ENCODE assay signal across 24 cellular contexts in the genomic region with DNA sequence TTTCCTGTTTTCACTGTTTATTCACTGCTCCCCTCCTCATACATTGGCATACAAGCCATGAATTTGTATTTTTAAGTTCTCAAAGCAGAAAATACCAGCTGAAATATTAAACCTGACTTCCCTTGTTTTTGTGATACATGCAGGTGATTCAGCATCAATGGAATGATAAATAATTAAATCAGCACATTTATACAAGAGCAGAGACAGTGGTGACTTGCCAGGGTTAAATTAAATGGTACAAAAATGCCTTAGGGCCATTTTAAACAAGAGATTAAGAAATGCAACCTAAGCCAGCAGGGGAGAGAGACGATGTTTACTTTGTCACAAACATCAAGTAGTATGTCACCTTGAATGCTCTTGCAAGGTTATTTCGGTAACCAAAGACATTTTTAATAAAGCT.
DNase-seq lines count a peak whose midpoint lies in the region; ATAC-seq and TF ChIP-seq lines count a peak whose summit lies in the region.
"Had no signal": no experiment of that assay in that cellular context is flagged by ENCODE, and none has a peak within 500 bp of the region (broad histone marks: within the 10 kb centered on the region; RNA-seq: fewer than 3 reads in every experiment).

No MANE protein-coding gene starts in this region.

- H3K4me3 Mint-ChIP-seq in activated CD4-positive, alpha-beta memory T cell treated with anti-CD3 and anti-CD28 coated beads for 36 hours: no peak overlapping the region
- H3K4me3 Mint-ChIP-seq: activated CD4-positive, alpha-beta T cell treated with anti-CD3 and anti-CD28 coated beads, Interleukin-2, amount 10 ng/mL, durations not matched to agents 24 days and 14 days; activated CD8-positive, alpha-beta memory T cell treated with anti-CD3 and anti-CD28 coated beads, Interleukin-2, amount 10 ng/mL, durations not matched to agents 7 days and 5 days; neural crest cell; T-helper 2 cell treated with Interferon-gamma antibody and Interleukin-4, amounts not matched to agents 5 μg/mL and 100 μg/mL, for 36 hours had no signal

- H3K4me3 ChIP-seq in HEK293 (ENCODE audit: low read depth, low read length): no peak overlapping the region
- no peak overlapping the region for H3K4me3 ChIP-seq in fibroblast of villous mesenchyme (ENCODE audit: low read depth, low read length)
- H3K4me3 ChIP-seq: lung had no signal

- H3K36me3 ChIP-seq in HEK293 (ENCODE audit: control insufficient read depth in 2 of 2, insufficient read depth in 1 of 2, low read length in 2 of 2): no peaks in the 10 kb centered on the region

- no peak for ATAC-seq in GM21381 (IDR thresholded peaks at IDR 0.05; ENCODE audit: unreplicated experiment)
- ATAC-seq: activated CD8-positive, alpha-beta memory T cell treated with anti-CD3 and anti-CD28 coated beads, Interleukin-2, amount 10 ng/mL, durations not matched to agents 7 days and 5 days; right cardiac atrium had no signal

- in situ Hi-C loops in GM13977 (cut with MboI; ENCODE audit: low pct_unique_long_range_greater_than_20kb, low sequenced_read_pairs, unreplicated experiment): no loop called here

- H3K27ac Mint-ChIP-seq in activated CD4-positive, alpha-beta memory T cell treated with anti-CD3 and anti-CD28 coated beads for 36 hours: no peak overlapping the region
- H3K27ac Mint-ChIP-seq: activated CD4-positive, alpha-beta T cell treated with anti-CD3 and anti-CD28 coated beads, Interleukin-2, amount 10 ng/mL, durations not matched to agents 24 days and 14 days; activated CD8-positive, alpha-beta memory T cell treated with anti-CD3 and anti-CD28 coated beads, Interleukin-2, amount 10 ng/mL, durations not matched to agents 7 days and 5 days; T-helper 2 cell treated with Interferon-gamma antibody and Interleukin-4, amounts not matched to agents 5 μg/mL and 100 μg/mL, for 36 hours had no signal

- no peaks in the 10 kb centered on the region for H3K4me1 ChIP-seq in HEK293 (ENCODE audit: control insufficient read depth, insufficient read depth, low read length)

- no peak overlapping the region for H3K27ac ChIP-seq in HEK293 (ENCODE audit: extremely low read depth, low read depth, low read length)
- H3K27ac ChIP-seq in RWPE1: no peak overlapping the region

- peak; percentile 10 for DNase-seq in AG08396 (ENCODE audit: low spot score)
- peak; percentile 53 for DNase-seq in RWPE1 (ENCODE audit: low spot score)
- peak; percentile 41 for DNase-seq in fibroblast of villous mesenchyme (ENCODE audit: low read depth)
- no peak for DNase-seq in GM13977 (ENCODE audit: low spot score)
- DNase-seq in activated CD4-positive, alpha-beta memory T cell treated with anti-CD3 and anti-CD28 coated beads for 36 hours: no peak
- DNase-seq in mesenteric fat pad (ENCODE audit: low spot score): no peak
- DNase-seq: activated CD4-positive, alpha-beta T cell treated with anti-CD3 and anti-CD28 coated beads, Interleukin-2, amount 10 ng/mL, durations not matched to agents 24 days and 14 days; activated CD8-positive, alpha-beta memory T cell treated with anti-CD3 and anti-CD28 coated beads, Interleukin-2, amount 10 ng/mL, durations not matched to agents 7 days and 5 days; activated naive CD4-positive, alpha-beta T cell treated with Interleukin-2 at 50 U/mL for 16 hours; C1 segment of cervical spinal cord; COR-L47; DMS79 treated with DMSO at 0.1 percent for 48 hours; effector CD4-positive, alpha-beta T cell; head of caudate nucleus; NCI-H1092 treated with DMSO at 0.1 percent for 48 hours; NCI-H1930; NCI-H774; right cardiac atrium; trophoblast cell had no signal

- no peaks in the 10 kb centered on the region for H3K9me3 ChIP-seq in HEK293 (ENCODE audit: control insufficient read depth, insufficient read depth, low read depth, low read length)

- POLR2A ChIA-PET in HEK293 (lab: Yijun Ruan, JAX) (no interaction called here), RWPE1 (lab: Yijun Ruan, JAX; ENCODE audit: low non-redundant PET) (no interaction called here)
- POLR2A ChIA-PET in activated CD4-positive, alpha-beta memory T cell treated with anti-CD3 and anti-CD28 coated beads for 36 hours (lab: Charles Lee): no interaction called here

- intact Hi-C loops in activated CD4-positive, alpha-beta memory T cell treated with anti-CD3 and anti-CD28 coated beads for 36 hours (cut with micrococcal nuclease): no loop called here

- H3K4me1 Mint-ChIP-seq in activated CD4-positive, alpha-beta memory T cell treated with anti-CD3 and anti-CD28 coated beads for 36 hours (ENCODE audit: low read depth): no peaks in the 10 kb centered on the region
- H3K4me1 Mint-ChIP-seq: activated CD4-positive, alpha-beta T cell treated with anti-CD3 and anti-CD28 coated beads, Interleukin-2, amount 10 ng/mL, durations not matched to agents 24 days and 14 days; activated CD8-positive, alpha-beta memory T cell treated with anti-CD3 and anti-CD28 coated beads, Interleukin-2, amount 10 ng/mL, durations not matched to agents 7 days and 5 days; neural crest cell had no signal

- TF ChIP-seq CTCF in HEK293 (tag by site-specific recombination; IDR thresholded peaks at IDR 0.05) (no peak), RWPE1 (conservative IDR thresholded peaks at IDR 0.05; ENCODE audit: low read depth) (no peak), fibroblast of villous mesenchyme (IDR thresholded peaks at IDR 0.05; ENCODE audit: insufficient read depth, low read depth, low read length) (no peak), GM13977 (IDR thresholded peaks at IDR 0.05; ENCODE audit: extremely low read depth, insufficient read depth, missing control alignments) (no peak)

- H3K27me3 Mint-ChIP-seq in activated CD4-positive, alpha-beta memory T cell treated with anti-CD3 and anti-CD28 coated beads for 36 hours: no peaks in the 10 kb centered on the region
- H3K27me3 Mint-ChIP-seq: activated CD4-positive, alpha-beta T cell treated with anti-CD3 and anti-CD28 coated beads, Interleukin-2, amount 10 ng/mL, durations not matched to agents 24 days and 14 days; activated CD8-positive, alpha-beta memory T cell treated with anti-CD3 and anti-CD28 coated beads, Interleukin-2, amount 10 ng/mL, durations not matched to agents 7 days and 5 days had no signal

- CTCF ChIA-PET in HEK293 (lab: Yijun Ruan, JAX) (interaction anchor here (1.2 kb wide), 1 partner anchor 17 kb away, joined by 5 read pairs; no protein-coding TSS in a partner anchor), RWPE1 (lab: Yijun Ruan, JAX) (no interaction called here)
- CTCF ChIA-PET in activated CD4-positive, alpha-beta memory T cell treated with anti-CD3 and anti-CD28 coated beads for 36 hours (lab: Charles Lee): no interaction called here

- H3K9me3 Mint-ChIP-seq in activated CD4-positive, alpha-beta memory T cell treated with anti-CD3 and anti-CD28 coated beads for 36 hours: no peaks in the 10 kb centered on the region
- H3K9me3 Mint-ChIP-seq: activated CD4-positive, alpha-beta T cell treated with anti-CD3 and anti-CD28 coated beads, Interleukin-2, amount 10 ng/mL, durations not matched to agents 24 days and 14 days; neural crest cell; T-helper 2 cell treated with Interferon-gamma antibody and Interleukin-4, amounts not matched to agents 5 μg/mL and 100 μg/mL, for 36 hours had no signal

- no peaks in the 10 kb centered on the region for H3K36me3 Mint-ChIP-seq in activated CD4-positive, alpha-beta memory T cell treated with anti-CD3 and anti-CD28 coated beads for 36 hours
- H3K36me3 Mint-ChIP-seq: activated CD8-positive, alpha-beta memory T cell treated with anti-CD3 and anti-CD28 coated beads, Interleukin-2, amount 10 ng/mL, durations not matched to agents 7 days and 5 days had no signal

TF ChIP-seq in HEK293, 187 proteins besides CTCF, POLR2A, EP300 and RAD21:
- TF ChIP-seq, protein P1, sequence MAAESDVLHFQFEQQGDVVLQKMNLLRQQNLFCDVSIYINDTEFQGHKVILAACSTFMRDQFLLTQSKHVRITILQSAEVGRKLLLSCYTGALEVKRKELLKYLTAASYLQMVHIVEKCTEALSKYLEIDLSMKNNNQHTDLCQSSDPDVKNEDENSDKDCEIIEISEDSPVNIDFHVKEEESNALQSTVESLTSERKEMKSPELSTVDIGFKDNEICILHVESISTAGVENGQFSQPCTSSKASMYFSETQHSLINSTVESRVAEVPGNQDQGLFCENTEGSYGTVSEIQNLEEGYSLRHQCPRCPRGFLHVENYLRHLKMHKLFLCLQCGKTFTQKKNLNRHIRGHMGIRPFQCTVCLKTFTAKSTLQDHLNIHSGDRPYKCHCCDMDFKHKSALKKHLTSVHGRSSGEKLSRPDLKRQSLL (tag by site-specific recombination; IDR thresholded peaks at IDR 0.05): no peak
- TF ChIP-seq, protein P2, sequence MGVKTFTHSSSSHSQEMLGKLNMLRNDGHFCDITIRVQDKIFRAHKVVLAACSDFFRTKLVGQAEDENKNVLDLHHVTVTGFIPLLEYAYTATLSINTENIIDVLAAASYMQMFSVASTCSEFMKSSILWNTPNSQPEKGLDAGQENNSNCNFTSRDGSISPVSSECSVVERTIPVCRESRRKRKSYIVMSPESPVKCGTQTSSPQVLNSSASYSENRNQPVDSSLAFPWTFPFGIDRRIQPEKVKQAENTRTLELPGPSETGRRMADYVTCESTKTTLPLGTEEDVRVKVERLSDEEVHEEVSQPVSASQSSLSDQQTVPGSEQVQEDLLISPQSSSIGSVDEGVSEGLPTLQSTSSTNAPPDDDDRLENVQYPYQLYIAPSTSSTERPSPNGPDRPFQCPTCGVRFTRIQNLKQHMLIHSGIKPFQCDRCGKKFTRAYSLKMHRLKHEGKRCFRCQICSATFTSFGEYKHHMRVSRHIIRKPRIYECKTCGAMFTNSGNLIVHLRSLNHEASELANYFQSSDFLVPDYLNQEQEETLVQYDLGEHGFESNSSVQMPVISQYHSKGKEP (tag by site-specific recombination; IDR thresholded peaks at IDR 0.05): peak; percentile 42; the same call in 1 of the 2 replicates
TF ChIP-seq in HEK293: peak in this region for 1.

Comparison
In these comparisons a context has a peak if more than half of its experiments do, and no peak if none do; other contexts are left out.
1. DNase-seq: peak in AG08396 (single experiment), RWPE1 (single experiment) and fibroblast of villous mesenchyme (single experiment); none in GM13977 (single experiment), activated CD4-positive, alpha-beta memory T cell treated with anti-CD3 and anti-CD28 coated beads for 36 hours (single experiment) and mesenteric fat pad (single experiment).